Comparison of ENCODE assay signal across 11 cellular contexts in genomic region chr22:45525480-45525879, GRCh38. TPM values are rescaled to one million over a fixed set of nuclear protein-coding genes. Genes with fewer than 3 reads are reported as not detected.
"Had no signal": no experiment of that assay in that cellular context is flagged by ENCODE, and none has a peak within 500 bp of the region (broad histone marks: within the 10 kb centered on the region; RNA-seq: fewer than 3 reads in every experiment).

No MANE protein-coding gene starts in this region.

- H3K4me3 Mint-ChIP-seq: activated CD4-positive, alpha-beta memory T cell treated with anti-CD3 and anti-CD28 coated beads for 36 hours; activated CD4-positive, alpha-beta T cell treated with anti-CD3 and anti-CD28 coated beads for 36 hours; activated T-cell treated with anti-CD3 and anti-CD28 coated beads, Interleukin-2, amount 50 U/mL, for 24 hours; neural crest cell; stimulated activated memory B cell treated with anti-CD40 and anti-IgM and Interleukin-4, amounts not matched to agents 10 μg/mL and 1 μg/mL and 100 μg/mL, for 72 hours had no signal

- H3K4me1 Mint-ChIP-seq: activated CD4-positive, alpha-beta T cell treated with anti-CD3 and anti-CD28 coated beads for 36 hours; neural crest cell; stimulated activated memory B cell treated with anti-CD40 and anti-IgM and Interleukin-4, amounts not matched to agents 10 μg/mL and 1 μg/mL and 100 μg/mL, for 72 hours had no signal

- H3K36me3 Mint-ChIP-seq: activated CD4-positive, alpha-beta memory T cell treated with anti-CD3 and anti-CD28 coated beads for 36 hours; stimulated activated memory B cell treated with anti-CD40 and anti-IgM and Interleukin-4, amounts not matched to agents 10 μg/mL and 1 μg/mL and 100 μg/mL, for 72 hours had no signal

- H3K9me3 Mint-ChIP-seq: activated CD4-positive, alpha-beta memory T cell treated with anti-CD3 and anti-CD28 coated beads for 36 hours; activated T-cell treated with anti-CD3 and anti-CD28 coated beads, Interleukin-2, amount 50 U/mL, for 24 hours; neural crest cell; stimulated activated memory B cell treated with anti-CD40 and anti-IgM and Interleukin-4, amounts not matched to agents 10 μg/mL and 1 μg/mL and 100 μg/mL, for 72 hours had no signal

- H3K27me3 ChIP-seq: dorsolateral prefrontal cortex had no signal

- H3K27ac Mint-ChIP-seq: activated CD4-positive, alpha-beta memory T cell treated with anti-CD3 and anti-CD28 coated beads for 36 hours; activated CD4-positive, alpha-beta T cell treated with anti-CD3 and anti-CD28 coated beads for 36 hours; activated T-cell treated with anti-CD3 and anti-CD28 coated beads, Interleukin-2, amount 50 U/mL, for 24 hours; stimulated activated memory B cell treated with anti-CD40 and anti-IgM and Interleukin-4, amounts not matched to agents 10 μg/mL and 1 μg/mL and 100 μg/mL, for 72 hours had no signal

- H3K27me3 Mint-ChIP-seq: activated CD4-positive, alpha-beta T cell treated with anti-CD3 and anti-CD28 coated beads for 36 hours; activated T-cell treated with anti-CD3 and anti-CD28 coated beads, Interleukin-2, amount 50 U/mL, for 24 hours had no signal

- DNase-seq: activated CD4-positive, alpha-beta memory T cell treated with anti-CD3 and anti-CD28 coated beads for 36 hours; activated CD4-positive, alpha-beta T cell treated with anti-CD3 and anti-CD28 coated beads for 36 hours; activated naive CD4-positive, alpha-beta T cell treated with anti-CD3 and anti-CD28 coated beads, Interleukin-2, amount 50 U/mL, for 16 hours; activated T-cell treated with anti-CD3 and anti-CD28 coated beads, Interleukin-2, amount 50 U/mL, for 24 hours; dorsolateral prefrontal cortex; hippocampal formation; kidney; stimulated activated CD4-positive, alpha-beta T cell treated with anti-CD3 and anti-CD28 coated beads, Interleukin-2, amount 100 ng/mL, for 48 hours had no signal

- H3K4me3 ChIP-seq: dorsolateral prefrontal cortex had no signal

RNA-seq across cellular contexts. Expression of gene FBLN1, which starts 22.8 kb away (rescaled TPM):
- total RNA-seq: activated CD4-positive, alpha-beta memory T cell treated with anti-CD3 and anti-CD28 coated beads for 36 hours; activated CD4-positive, alpha-beta T cell treated with anti-CD3 and anti-CD28 coated beads for 36 hours; T-helper 1 cell treated with Interleukin-12 subunit alpha and Interleukin-12 subunit beta and Interleukin-4 antibody, amounts not matched to agents 30 ng/mL and 1 ng/mL, for 36 hours had no signal
